Comparison of ENCODE assay signal across 8 cellular contexts in the genomic region with DNA sequence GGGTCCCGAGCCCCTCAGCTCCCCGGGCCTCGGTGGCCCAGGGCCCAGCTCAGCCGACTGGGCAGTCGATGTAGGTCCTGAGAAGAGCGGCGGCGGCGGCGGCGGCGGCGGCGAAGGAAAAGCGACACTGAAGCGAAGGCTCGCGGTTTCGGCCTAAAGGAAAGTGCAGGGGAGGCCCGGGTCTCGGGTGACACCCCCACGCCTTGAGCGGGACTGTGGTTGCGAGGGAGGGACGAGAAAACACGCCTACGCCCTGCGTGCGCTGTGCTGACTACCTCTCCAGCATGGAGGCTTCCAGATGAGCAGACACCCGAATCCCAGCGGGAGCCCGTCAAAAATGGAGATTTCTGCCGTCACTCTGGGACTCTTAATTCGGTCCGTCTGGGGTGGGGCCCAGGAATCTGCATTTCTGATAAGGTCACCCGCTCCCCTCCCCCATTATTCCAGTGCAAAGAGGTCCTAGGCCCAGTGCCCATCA. TPM values are rescaled to one million over a fixed set of nuclear protein-coding genes. Genes with fewer than 3 reads are reported as not detected.
A peak's percentile ranks its signal among the peaks of the same experiment; 100 is the strongest.
DNase-seq lines count a peak whose midpoint lies in the region; ATAC-seq and TF ChIP-seq lines count a peak whose summit lies in the region.

No MANE protein-coding gene starts in this region.

- peaks cover 4% of the 10 kb centered on the region for H3K9me3 Mint-ChIP-seq in activated naive CD4-positive, alpha-beta T cell treated with anti-CD3 and anti-CD28 coated beads for 36 hours

- TF ChIP-seq CTCF in osteoblast (IDR thresholded peaks at IDR 0.05; ENCODE audit: extremely low read depth, low read depth, low read length) (no peak), thoracic aorta (IDR thresholded peaks at IDR 0.05) (no peak)

- H3K4me2 ChIP-seq in osteoblast (ENCODE audit: insufficient read depth, low read length), result peak overlapping the region; percentile 96

- H3K4me1 ChIP-seq in osteoblast (ENCODE audit: insufficient read depth, low read length) (peaks cover 31% of the 10 kb centered on the region), thoracic aorta (ENCODE audit: control insufficient read depth in 1 of 2, low read depth in 2 of 2) (peaks cover 9 to 30% of the 10 kb centered on the region in 2 donors)

- peak; percentile 53 for DNase-seq in DMS79 treated with DMSO at 0.1 percent for 48 hours (lab: John Stamatoyannopoulos, UW)
- DNase-seq in Jurkat, Clone E6-1 (ENCODE audit: low read depth, low spot score), result peak; percentile 52
- DNase-seq in SHP77 (lab: John Stamatoyannopoulos, UW), result peak; percentile 68 to 81
- DNase-seq in activated naive CD4-positive, alpha-beta T cell treated with anti-CD3 and anti-CD28 coated beads for 36 hours, result peak; percentile 66
- DNase-seq in globus pallidus (ENCODE audit: low spot score), result peak; percentile 56
- DNase-seq in osteoblast (ENCODE audit: insufficient read length, low spot score, missing footprints), result peak; percentile 92
- peak; percentile 27 for DNase-seq in thoracic aorta (ENCODE audit: low spot score)

- H3K9me3 ChIP-seq in osteoblast (ENCODE audit: low read depth, low read length) (no peaks in the 10 kb centered on the region), thoracic aorta (no peaks in the 10 kb centered on the region)

- peak overlapping the region; percentile 78 for H3K4me3 ChIP-seq in Jurkat, Clone E6-1 (ENCODE audit: low read length)
- H3K4me3 ChIP-seq in osteoblast (ENCODE audit: insufficient read depth, low read length), result peak overlapping the region; percentile 82
- peak overlapping the region; percentile 93 for H3K4me3 ChIP-seq in thoracic aorta

- intact Hi-C loops in activated naive CD4-positive, alpha-beta T cell treated with anti-CD3 and anti-CD28 coated beads for 36 hours (cut with micrococcal nuclease), result loop anchor here (1.0 to 10.0 kb wide), 11 partner anchors 26 to 1363 kb away; a partner anchor contains a TSS

- H3K27ac ChIP-seq in osteoblast (ENCODE audit: low read depth, low read length), result peak overlapping the region; percentile 97
- peak overlapping the region; percentile 95 to 98 for H3K27ac ChIP-seq in thoracic aorta

- H3K27me3 Mint-ChIP-seq in activated naive CD4-positive, alpha-beta T cell treated with anti-CD3 and anti-CD28 coated beads for 36 hours (ENCODE audit: low read depth), result no peaks in the 10 kb centered on the region

- ATAC-seq in GM21717 (IDR thresholded peaks at IDR 0.05; ENCODE audit: unreplicated experiment) (peak; percentile 35), thoracic aorta (ENCODE audit: insufficient number of reproducible peaks, low FRiP score, low read depth) (peak; percentile 16)

- peaks cover 21% of the 10 kb centered on the region for H3K4me1 Mint-ChIP-seq in activated naive CD4-positive, alpha-beta T cell treated with anti-CD3 and anti-CD28 coated beads for 36 hours (ENCODE audit: low read depth)

- CTCF ChIA-PET in activated naive CD4-positive, alpha-beta T cell treated with anti-CD3 and anti-CD28 coated beads for 36 hours (lab: Charles Lee), result interaction anchor here (0.9 to 1.7 kb wide), 3 partner anchors 15 to 411 kb away, joined by 3 to 4 read pairs (median 4); no protein-coding TSS in a partner anchor

- H3K4me3 Mint-ChIP-seq in activated naive CD4-positive, alpha-beta T cell treated with anti-CD3 and anti-CD28 coated beads for 36 hours, result peak overlapping the region; percentile 87

- peak overlapping the region; percentile 85 for H3K27ac Mint-ChIP-seq in activated naive CD4-positive, alpha-beta T cell treated with anti-CD3 and anti-CD28 coated beads for 36 hours

- H3K36me3 ChIP-seq in osteoblast (ENCODE audit: insufficient read depth, low read length), result no peaks in the 10 kb centered on the region
- H3K36me3 ChIP-seq in thoracic aorta, result no peaks in the 10 kb centered on the region

- H3K79me2 ChIP-seq in osteoblast (ENCODE audit: insufficient read depth, low read length), result no peaks in the 10 kb centered on the region

- peak overlapping the region; percentile 95 for H2AFZ ChIP-seq in osteoblast (ENCODE audit: low read length)

- no peaks in the 10 kb centered on the region for H4K20me1 ChIP-seq in osteoblast (ENCODE audit: insufficient read depth, low read length)

- H3K27me3 ChIP-seq in osteoblast (ENCODE audit: insufficient read depth, low read length), result no peaks in the 10 kb centered on the region
- H3K27me3 ChIP-seq in thoracic aorta (replicated peaks; ENCODE audit: insufficient read depth), result no peaks in the 10 kb centered on the region

- H3K36me3 Mint-ChIP-seq in activated naive CD4-positive, alpha-beta T cell treated with anti-CD3 and anti-CD28 coated beads for 36 hours (ENCODE audit: low read depth), result peaks cover 2% of the 10 kb centered on the region

RNA-seq across cellular contexts. Expression of a gene that starts 31.2 kb away (rescaled TPM):
- polyA plus RNA-seq in Jurkat, Clone E6-1 (2012; ENCODE audit: insufficient read depth, insufficient read length), result 72.7 TPM
- total RNA-seq in activated naive CD4-positive, alpha-beta T cell treated with anti-CD3 and anti-CD28 coated beads for 36 hours, result 10 to 100 TPM; 58.5 to 64.5 TPM
- total RNA-seq in osteoblast (23.5 and 25.3 TPM in 2 replicates), thoracic aorta (10 to 100 TPM; 24.2 to 41.5 TPM)

Comparison
In these comparisons a context has a peak if more than half of its experiments do, and no peak if none do; other contexts are left out.
1. Peak in every context shown above with its lines: DNase-seq, ATAC-seq, H3K4me3 ChIP-seq and H3K27ac ChIP-seq.
2. DNase-seq: peak in every context shown above with its lines; median percentile 92 in osteoblast; 74 in SHP77; 66 in activated naive CD4-positive, alpha-beta T cell treated with anti-CD3 and anti-CD28 coated beads for 36 hours; 56 in globus pallidus; 53 in DMS79 treated with DMSO at 0.1 percent for 48 hours; 52 in Jurkat, Clone E6-1; 27 in thoracic aorta.